ENCODE assay signal across 8 cellular contexts in the genomic region with DNA sequence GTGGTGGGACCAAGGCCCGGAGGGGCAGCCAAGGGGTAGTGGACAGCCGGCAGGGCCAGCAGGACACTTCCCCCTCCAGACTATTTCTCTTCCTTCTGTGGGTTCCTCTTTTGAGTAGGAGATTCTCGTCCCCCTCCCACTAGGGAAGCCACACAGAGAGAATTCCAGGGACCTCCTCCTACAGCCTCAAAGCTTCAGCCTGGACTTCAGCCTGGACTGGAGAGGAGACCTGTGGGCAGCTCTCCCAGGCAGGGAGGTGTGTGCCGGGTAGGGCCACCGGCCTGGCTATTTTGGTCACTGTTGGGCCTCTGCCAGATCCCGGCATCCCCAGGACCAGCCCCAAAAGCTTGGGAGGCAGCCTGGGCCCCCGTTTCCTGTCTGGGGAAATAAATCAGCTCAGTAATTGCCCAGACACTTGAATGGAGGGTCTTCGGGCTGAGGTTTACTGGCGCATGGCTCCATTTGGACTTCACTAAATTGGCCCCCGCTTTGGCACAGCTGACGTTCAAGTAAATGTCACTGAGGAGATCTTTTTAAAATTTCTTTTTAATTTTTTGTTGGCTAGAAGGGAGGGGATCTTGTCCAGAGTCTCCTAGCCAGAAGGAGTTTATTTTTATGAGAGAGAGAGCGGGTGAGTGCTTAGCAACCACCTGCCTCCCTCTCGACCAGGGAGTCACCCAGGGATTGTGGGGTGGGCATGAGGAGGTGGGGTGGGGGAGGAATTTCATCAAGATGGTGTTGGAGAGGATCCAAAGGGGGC. TPM values are rescaled to one million over a fixed set of nuclear protein-coding genes. Genes with fewer than 3 reads are reported as not detected.
DNase-seq lines count a peak whose midpoint lies in the region; ATAC-seq and TF ChIP-seq lines count a peak whose summit lies in the region.

No MANE protein-coding gene starts in this region.

- DNase-seq in WERI-Rb-1: no peak
- peak; percentile 68 for DNase-seq in Right ventricle myocardium superior
- no peak for DNase-seq in prostate gland (ENCODE audit: low spot score)
- no peak for DNase-seq in DMS114 treated with DMSO at 0.1 percent for 48 hours (lab: John Stamatoyannopoulos, UW; ENCODE audit: unreplicated experiment)
- DNase-seq in cortex of kidney (lab: John Stamatoyannopoulos, UW): no peak

- WGBS in prostate gland: 6% methylated on average over 13 of the region's 13 CpGs

- no peaks in the 10 kb centered on the region for H3K9me3 ChIP-seq in HUES48 (ENCODE audit: control insufficient read depth, insufficient read depth, low read length)
- H3K9me3 ChIP-seq in WERI-Rb-1 (ENCODE audit: severe bottlenecking): no peaks in the 10 kb centered on the region
- no peaks in the 10 kb centered on the region for H3K9me3 ChIP-seq in prostate gland

- TF ChIP-seq CTCF in C4-2B (conservative IDR thresholded peaks at IDR 0.05): no peak
- TF ChIP-seq CTCF in WERI-Rb-1 (IDR thresholded peaks at IDR 0.05; ENCODE audit: low read depth, low read length): no peak
- no peak for TF ChIP-seq CTCF in prostate gland (IDR thresholded peaks at IDR 0.05)

- H3K9ac ChIP-seq in HUES48 (ENCODE audit: low read depth, low read length): peak overlapping the region; percentile 86

- H3K27ac ChIP-seq in C4-2B (peak overlapping the region; percentile 76; the same call in 1 of the 2 replicates), HUES48 (ENCODE audit: low read depth, low read length) (no peak overlapping the region), WERI-Rb-1 (no peak overlapping the region), prostate gland (peak overlapping the region; percentile 25 to 27)

- peak; percentile 30 for ATAC-seq in Right ventricle myocardium superior (ENCODE audit: poor library complexity)
- no peak for ATAC-seq in GM18520 (IDR thresholded peaks at IDR 0.05; ENCODE audit: unreplicated experiment)

- H3K27me3 ChIP-seq in HUES48 (ENCODE audit: control insufficient read depth, insufficient read depth, low read length): no peaks in the 10 kb centered on the region
- no peaks in the 10 kb centered on the region for H3K27me3 ChIP-seq in WERI-Rb-1 (ENCODE audit: insufficient read depth, low read depth, severe bottlenecking)
- H3K27me3 ChIP-seq in prostate gland (replicated peaks; ENCODE audit: insufficient read depth): no peaks in the 10 kb centered on the region

- H3K4me3 ChIP-seq in HUES48 (ENCODE audit: low read depth, low read length): peak overlapping the region; percentile 79
- peak overlapping the region; percentile 76 for H3K4me3 ChIP-seq in WERI-Rb-1 (ENCODE audit: low read depth, low read length)
- H3K4me3 ChIP-seq in prostate gland: peak overlapping the region; percentile 46 to 50

- peaks cover 8% of the 10 kb centered on the region; the same call in 1 of the 2 replicates for H3K36me3 ChIP-seq in HUES48 (ENCODE audit: control insufficient read depth, insufficient read depth, low read length)
- no peaks in the 10 kb centered on the region; the same call in none of the 2 replicates for H3K36me3 ChIP-seq in WERI-Rb-1
- H3K36me3 ChIP-seq in prostate gland: no peaks in the 10 kb centered on the region

- intact Hi-C loops in Right ventricle myocardium superior (cut with DNase I) (loop anchor here (10.0 kb wide), 1 partner anchor 51 kb away; no protein-coding TSS in a partner anchor), prostate gland (cut with DNase I) (loop anchor here (5.0 kb wide), 1 partner anchor 48 kb away; no protein-coding TSS in a partner anchor)

- peak; percentile 13 for TF ChIP-seq POLR2A in prostate gland (IDR thresholded peaks at IDR 0.05)

- H3K4me1 ChIP-seq in HUES48 (ENCODE audit: control insufficient read depth, insufficient read depth, low read length) (peaks cover 14% of the 10 kb centered on the region), prostate gland (replicated peaks) (peaks cover 11% of the 10 kb centered on the region)

RNA-seq across cellular contexts. Expression of gene SLC6A6, which starts 1.4 kb away (rescaled TPM):
- total RNA-seq in Right ventricle myocardium superior: 13.5 TPM
- 10 to 100 TPM in 1 of 2 donors, 1 to 10 TPM in 1; 6.9 to 24.5 TPM for total RNA-seq in prostate gland

Comparison
In these comparisons a context has a peak if more than half of its experiments do, and no peak if none do; other contexts are left out.
1. H3K27ac ChIP-seq: peak in C4-2B (single experiment) and prostate gland (2 of 2); none in HUES48 (single experiment) and WERI-Rb-1 (single experiment).
2. Peak in every context shown above with its lines, with median percentiles within 50 percentile points of each other: H3K4me3 ChIP-seq.